36 cellular contexts compared by ENCODE assay signal in the genomic region with DNA sequence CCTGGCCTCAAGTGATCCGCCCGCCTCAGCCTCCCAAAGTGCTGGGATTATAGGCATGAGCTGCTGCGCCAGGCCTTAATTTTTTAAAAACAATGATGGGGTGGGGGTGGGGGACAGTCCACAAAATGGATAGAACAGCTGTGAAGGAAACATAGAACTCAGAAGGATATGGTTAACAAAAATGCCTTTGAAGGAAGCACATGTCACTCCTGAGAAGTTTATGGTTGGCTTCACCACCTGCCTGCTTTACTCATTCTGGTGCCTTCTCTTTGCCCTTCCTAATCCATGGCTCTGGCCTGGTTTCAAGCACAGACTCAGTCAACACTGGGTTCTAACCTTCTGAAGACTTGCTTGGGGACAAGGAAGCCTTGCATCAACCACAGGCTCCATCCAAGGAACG. TPM values are rescaled to one million over a fixed set of nuclear protein-coding genes. Genes with fewer than 3 reads are reported as not detected.
"Had no signal": no experiment of that assay in that cellular context is flagged by ENCODE, and none has a peak within 500 bp of the region (broad histone marks: within the 10 kb centered on the region; RNA-seq: fewer than 3 reads in every experiment).

No MANE protein-coding gene starts in this region.

- H3K4me3 ChIP-seq: adrenal gland, body of pancreas, esophagus muscularis mucosa, gastrocnemius medialis, heart right ventricle had no signal

- H3K27me3 ChIP-seq: adrenal gland, body of pancreas, esophagus muscularis mucosa, foreskin keratinocyte, gastrocnemius medialis, heart right ventricle had no signal

- H3K9me3 ChIP-seq: adrenal gland, body of pancreas, esophagus muscularis mucosa, gastrocnemius medialis, heart right ventricle had no signal

- H3K27ac ChIP-seq: adrenal gland, body of pancreas, esophagus muscularis mucosa, foreskin keratinocyte, heart right ventricle, WERI-Rb-1 had no signal

- DNase-seq: activated B cell treated with CpG ODN at 0.5 μM for 24 hours; activated CD4-positive, alpha-beta T cell treated with anti-CD3 and anti-CD28 coated beads for 48 hours; activated CD4-positive, alpha-beta T cell treated with anti-CD3 and anti-CD28 coated beads, Interleukin-2, amount 50 U/mL, for 1 hour; activated CD4-positive, alpha-beta T cell treated with anti-CD3 and anti-CD28 coated beads, Interleukin-2, amount 50 U/mL, for 48 hours; activated CD8-positive, alpha-beta memory T cell treated with anti-CD3 and anti-CD28 coated beads for 24 hours; activated CD8-positive, alpha-beta T cell treated with anti-CD3 and anti-CD28 coated beads for 36 hours; activated gamma-delta T cell; activated naive CD4-positive, alpha-beta T cell; activated naive CD4-positive, alpha-beta T cell treated with anti-CD3 and anti-CD28 coated beads, Interleukin-2, amount 10 ng/mL, durations not matched to agents 7 days and 5 days; activated naive CD8-positive, alpha-beta T cell treated with anti-CD3 and anti-CD28 coated beads for 36 hours; activated naive CD8-positive, alpha-beta T cell treated with anti-CD3 and anti-CD28 coated beads, Interleukin-2, amount 50 U/mL, for 24 hours; activated T-cell treated with anti-CD3 and anti-CD28 coated beads for 4 hours; activated T-cell treated with anti-CD3 and anti-CD28 coated beads, Interleukin-2, amount 50 U/mL, for 24 hours; activated T-cell treated with anti-CD3 and anti-CD28 coated beads, Interleukin-2, amount 50 U/mL, for 72 hours; amygdala; aorta; body of pancreas; caudate nucleus; cortex of kidney; dermis blood vessel endothelial cell; effector CD4-positive, alpha-beta T cell; effector memory CD8-positive, alpha-beta T cell; erythroblast; foreskin keratinocyte; gastrocnemius medialis; glutamatergic neuron; heart right ventricle; T-helper 1 cell; T-helper 17 cell; T1000; WERI-Rb-1 had no signal

- H3K4me1 ChIP-seq: adrenal gland, body of pancreas, esophagus muscularis mucosa had no signal

- ATAC-seq: activated CD4-positive, CD25-positive, alpha-beta regulatory T cell treated with anti-CD3 and anti-CD28 coated beads, Interleukin-2, amount 50 U/mL, for 24 hours; activated CD8-positive, alpha-beta T cell treated with anti-CD3 and anti-CD28 coated beads for 36 hours; activated naive CD8-positive, alpha-beta T cell treated with anti-CD3 and anti-CD28 coated beads, Interleukin-2, amount 50 U/mL, for 24 hours; activated T-cell treated with anti-CD3 and anti-CD28 coated beads, Interleukin-2, amount 50 U/mL, for 72 hours; body of pancreas; effector memory CD8-positive, alpha-beta T cell; foreskin keratinocyte; gastrocnemius medialis; heart right ventricle; T-helper 17 cell had no signal

- FAIRE-seq: colon had no signal

RNA-seq across cellular contexts. Expression of gene SPINK4, which starts 14.2 kb away (rescaled TPM):
- total RNA-seq: activated B cell treated with CpG ODN at 0.5 μM for 24 hours; activated CD8-positive, alpha-beta T cell treated with anti-CD3 and anti-CD28 coated beads for 36 hours; activated naive CD8-positive, alpha-beta T cell treated with anti-CD3 and anti-CD28 coated beads for 36 hours; activated T-cell treated with anti-CD3 and anti-CD28 coated beads, Interleukin-2, amount 50 U/mL, for 72 hours; aorta; body of pancreas; chondrocyte; dermis blood vessel endothelial cell; esophagus muscularis mucosa; foreskin keratinocyte; gastrocnemius medialis; heart right ventricle; T-helper 17 cell had no signal
- polyA plus RNA-seq: foreskin keratinocyte, heart right ventricle had no signal
